Comparison of ENCODE assay signal across 1 cellular context in genomic region chr9:123542435-123543225, GRCh38.
TF ChIP-seq lines count a peak whose summit lies in the region.

No MANE protein-coding gene starts in this region.

TF ChIP-seq in HepG2, 621 proteins besides CTCF, POLR2A, EP300 and RAD21 (continued from another document):
- peak; percentile 33; the same call in 1 of the 2 replicates for TF ChIP-seq HNF4G (IDR thresholded peaks at IDR 0.05; ENCODE audit: borderline replicate concordance, low read depth, low read length)
- TF ChIP-seq HNF4G (CRISPR knock-in tag; IDR thresholded peaks at IDR 0.05; ENCODE audit: borderline replicate concordance, low read depth): 0 out of 2 replicates have a peak, but pooled peaks have one; percentile 14
- TF ChIP-seq GATAD2A (CRISPR knock-in tag; IDR thresholded peaks at IDR 0.05): 0 out of 2 replicates have a peak, but pooled peaks have one; percentile 14
- TF ChIP-seq MZF1 (CRISPR knock-in tag; IDR thresholded peaks at IDR 0.05; ENCODE audit: borderline replicate concordance): no peak
